Comparison of ENCODE assay signal across 32 cellular contexts in the genomic region with DNA sequence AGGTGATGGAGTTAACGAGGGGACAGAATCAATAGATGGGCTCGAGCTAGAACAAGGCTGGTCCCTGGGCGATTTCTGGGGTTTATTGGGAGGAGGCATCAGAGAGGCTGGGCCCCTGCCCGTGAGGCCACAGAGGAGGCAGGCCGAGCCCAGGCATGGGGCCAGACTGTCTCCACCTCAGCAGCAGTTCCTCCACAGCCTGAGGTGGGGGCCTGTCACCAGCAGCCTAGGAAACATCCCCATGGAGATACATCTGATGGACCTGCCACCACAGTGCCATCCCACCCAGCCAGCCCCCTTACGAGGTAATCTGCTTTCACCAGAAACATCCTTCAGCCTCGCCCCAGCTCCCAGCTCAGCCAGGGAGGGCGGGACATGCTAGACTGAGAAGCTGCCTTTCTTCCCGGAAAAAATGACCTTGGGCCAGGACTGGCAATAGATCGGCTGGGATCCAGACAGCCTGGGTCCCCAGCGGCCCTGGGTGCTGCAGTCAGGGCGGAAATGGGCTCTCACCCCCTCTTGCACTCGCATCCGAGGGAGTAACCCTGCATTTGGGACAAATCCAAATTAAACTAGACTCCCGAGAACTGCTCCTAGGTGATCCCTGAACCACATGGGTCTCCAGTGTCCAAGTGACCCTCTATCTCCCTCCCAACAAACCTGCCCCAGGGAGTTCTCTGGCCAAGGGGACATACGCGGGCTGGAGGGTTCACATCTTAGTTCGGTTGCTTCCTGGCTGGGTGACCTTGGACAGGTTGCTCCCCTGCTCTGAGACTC. TPM values are rescaled to one million over a fixed set of nuclear protein-coding genes. Genes with fewer than 3 reads are reported as not detected.
"Had no signal": no experiment of that assay in that cellular context is flagged by ENCODE, and none has a peak within 500 bp of the region (broad histone marks: within the 10 kb centered on the region; RNA-seq: fewer than 3 reads in every experiment).

No MANE protein-coding gene starts in this region.

- H3K9me3 ChIP-seq: MG63, Peyer's patch had no signal

- H3K27me3 ChIP-seq: MG63, Peyer's patch had no signal

- DNase-seq: activated B cell treated with CpG ODN at 0.5 μM for 24 hours; activated CD4-positive, alpha-beta T cell treated with anti-CD3 and anti-CD28 coated beads for 1 hour; activated CD4-positive, alpha-beta T cell treated with anti-CD3 and anti-CD28 coated beads, Interleukin-2, amount 10 ng/mL, durations not matched to agents 24 days and 14 days; activated CD4-positive, alpha-beta T cell treated with anti-CD3 and anti-CD28 coated beads, Interleukin-2, amount 50 U/mL, for 48 hours; activated CD8-positive, alpha-beta memory T cell treated with anti-CD3 and anti-CD28 coated beads, Interleukin-2, amount 10 ng/mL, durations not matched to agents 7 days and 5 days; activated effector memory CD4-positive, alpha-beta T cell treated with Interleukin-2 at 50 U/mL for 16 hours; activated naive CD4-positive, alpha-beta T cell; activated T-cell treated with anti-CD3 and anti-CD28 coated beads, Interleukin-2, amount 50 U/mL, for 24 hours; amniotic stem cell; brain microvascular endothelial cell; MG63; MV-4-11; NCI-H1092 treated with DMSO at 0.1 percent for 48 hours; NCI-H1436; NCI-H1694 treated with DMSO at 0.1 percent for 48 hours; NCI-H2029 treated with DMSO at 0.1 percent for 48 hours; NCI-H345; NCI-H510A; NCI-H526 treated with DMSO at 0.1 percent for 48 hours; NK-92 treated with Interleukin-12 subunit alpha and Interleukin-12 subunit beta, amount 100 ng/mL, for 24 hours; Peyer's patch; SHP77 treated with DMSO at 0.1 percent for 48 hours; T-cell; T-helper 2 cell; T1000 had no signal

- FAIRE-seq: astrocyte, TTC549 had no signal

- H3K4me3 ChIP-seq: cardiac muscle cell, MG63, Peyer's patch had no signal

- H3K27ac ChIP-seq: brain microvascular endothelial cell, cardiac muscle cell, KMS-11, RWPE1 had no signal

- H3K36me3 ChIP-seq: brain microvascular endothelial cell, cardiac muscle cell, MG63, Peyer's patch had no signal

- H3K4me2 ChIP-seq: KMS-11 had no signal

- ATAC-seq: activated CD8-positive, alpha-beta memory T cell treated with anti-CD3 and anti-CD28 coated beads, Interleukin-2, amount 10 ng/mL, durations not matched to agents 7 days and 5 days; T-cell had no signal

- H3K9ac ChIP-seq: KMS-11 had no signal

RNA-seq across cellular contexts. Expression of gene EPHA8, which starts 10.0 kb away (rescaled TPM):
- total RNA-seq: activated B cell treated with CpG ODN at 0.5 μM for 24 hours; activated CD4-positive, alpha-beta T cell treated with anti-CD3 and anti-CD28 coated beads, Interleukin-2, amount 10 ng/mL, durations not matched to agents 24 days and 14 days; activated CD8-positive, alpha-beta memory T cell treated with anti-CD3 and anti-CD28 coated beads, Interleukin-2, amount 10 ng/mL, durations not matched to agents 7 days and 5 days; activated T-helper 1 cell treated with anti-CD3 and anti-CD28 coated beads, Interleukin-12 subunit alpha, Interleukin-12 subunit beta, Interleukin-2, Interleukin-4 antibody, amounts not matched to agents 30 ng/mL and 10 ng/mL and 1 ng/mL, durations not matched to agents 14 hours and 24 hours and 36 hours; Peyer's patch; SK-MEL-5 had no signal
